8 cellular contexts compared by ENCODE assay signal in genomic region chr15:65517866-65518207, GRCh38. TPM values are rescaled to one million over a fixed set of nuclear protein-coding genes. Genes with fewer than 3 reads are reported as not detected.
DNase-seq lines count a peak whose midpoint lies in the region; ATAC-seq and TF ChIP-seq lines count a peak whose summit lies in the region.

No MANE protein-coding gene starts in this region.

- H3K36me3 Mint-ChIP-seq in activated CD4-positive, alpha-beta T cell treated with anti-CD3 and anti-CD28 coated beads for 36 hours (ENCODE audit: low read depth): peaks cover 10% of the 10 kb centered on the region

- peak overlapping the region in 1 of 2 donors; percentile 100 for H3K4me3 ChIP-seq in gastroesophageal sphincter
- H3K4me3 ChIP-seq in foreskin fibroblast (ENCODE audit: low read depth in 1 of 2, low read length in 2 of 2): peak overlapping the region in 1 of 2 donors; percentile 91

- POLR2A ChIA-PET in activated CD4-positive, alpha-beta T cell treated with anti-CD3 and anti-CD28 coated beads for 36 hours (lab: Charles Lee): interaction anchor here (1.0 kb wide), 1 partner anchor 12 kb away, joined by 4 read pairs; the partner anchor contains the start of gene HACD3

- H3K9me3 Mint-ChIP-seq in activated CD4-positive, alpha-beta T cell treated with anti-CD3 and anti-CD28 coated beads for 36 hours (ENCODE audit: low read depth): no peaks in the 10 kb centered on the region
- H3K9me3 Mint-ChIP-seq in stimulated activated naive CD8-positive, alpha-beta T cell treated with anti-CD3 and anti-CD28 coated beads, Interleukin-15, amount 100 ng/mL, for 72 hours: no peaks in the 10 kb centered on the region

- TF ChIP-seq POLR2A in gastroesophageal sphincter (IDR thresholded peaks at IDR 0.05): no peak

- H3K4me1 ChIP-seq in gastroesophageal sphincter: peaks cover 15 to 41% (median 17%) of the 10 kb centered on the region in 3 donors

- no peaks in the 10 kb centered on the region for H3K9me3 ChIP-seq in gastroesophageal sphincter

- peaks cover 31% of the 10 kb centered on the region for H3K4me1 Mint-ChIP-seq in activated CD4-positive, alpha-beta T cell treated with anti-CD3 and anti-CD28 coated beads for 36 hours
- H3K4me1 Mint-ChIP-seq in stimulated activated naive CD8-positive, alpha-beta T cell treated with anti-CD3 and anti-CD28 coated beads, Interleukin-15, amount 100 ng/mL, for 72 hours: peaks cover 30% of the 10 kb centered on the region

- DNase-seq in activated CD4-positive, alpha-beta T cell treated with anti-CD3 and anti-CD28 coated beads for 36 hours: no peak
- DNase-seq in activated CD4-positive, alpha-beta T cell treated with anti-CD3 and anti-CD28 coated beads for 4 hours: no peak
- no peak for DNase-seq in stimulated activated naive CD8-positive, alpha-beta T cell treated with anti-CD3 and anti-CD28 coated beads, Interleukin-15, amount 100 ng/mL, for 72 hours
- DNase-seq in foreskin fibroblast (no peak), kidney tubule cell (ENCODE audit: low spot score) (no peak), kidney glomerular epithelial cell (lab: John Stamatoyannopoulos, UW) (no peak)

- TF ChIP-seq EP300 in gastroesophageal sphincter (IDR thresholded peaks at IDR 0.05): no peak

- 24 to 28% methylated on average over 8 of the region's 8 CpGs for WGBS in gastroesophageal sphincter (ENCODE audit: low coverage in 1 of 2), 2 donors

- H3K36me3 ChIP-seq in gastroesophageal sphincter: peaks cover 0 to 9% of the 10 kb centered on the region in 2 donors

- intact Hi-C loops in activated CD4-positive, alpha-beta T cell treated with anti-CD3 and anti-CD28 coated beads for 36 hours (cut with DNase I, micrococcal nuclease): loop anchor here (1.0 to 2.0 kb wide), 13 partner anchors 12 to 987 kb away; partner anchors contain the start of genes HACD3 (in 2 of the 2), CLPX (in 1 of the 2), DENND4A (in 1 of the 2) and DIS3L (in 1 of the 2)

- peak in 1 of 4 experiments; percentile 3 for TF ChIP-seq CTCF in gastroesophageal sphincter (IDR thresholded peaks at IDR 0.05)
- TF ChIP-seq CTCF in foreskin fibroblast (IDR thresholded peaks at IDR 0.05; ENCODE audit: low read depth, low read length): no peak

- no peaks in the 10 kb centered on the region for H3K27me3 Mint-ChIP-seq in activated CD4-positive, alpha-beta T cell treated with anti-CD3 and anti-CD28 coated beads for 36 hours
- no peaks in the 10 kb centered on the region for H3K27me3 Mint-ChIP-seq in stimulated activated naive CD8-positive, alpha-beta T cell treated with anti-CD3 and anti-CD28 coated beads, Interleukin-15, amount 100 ng/mL, for 72 hours

- peak overlapping the region; percentile 88 for H3K27ac Mint-ChIP-seq in activated CD4-positive, alpha-beta T cell treated with anti-CD3 and anti-CD28 coated beads for 36 hours
- peak overlapping the region; percentile 72 to 97 for H3K27ac Mint-ChIP-seq in stimulated activated naive CD8-positive, alpha-beta T cell treated with anti-CD3 and anti-CD28 coated beads, Interleukin-15, amount 100 ng/mL, for 72 hours

- H3K27me3 ChIP-seq in gastroesophageal sphincter: no peaks in the 10 kb centered on the region

- peak overlapping the region in 3 of 4 donors; percentile 91 to 94 (median 92) for H3K27ac ChIP-seq in gastroesophageal sphincter

- CTCF ChIA-PET in activated CD4-positive, alpha-beta T cell treated with anti-CD3 and anti-CD28 coated beads for 36 hours (lab: Charles Lee): interaction anchor here (0.6 to 1.6 kb wide), 6 partner anchors 10 to 98 kb away, joined by 3 to 6 read pairs (median 4); partner anchors contain the start of gene HACD3

- peak overlapping the region; percentile 91 for H3K4me3 Mint-ChIP-seq in activated CD4-positive, alpha-beta T cell treated with anti-CD3 and anti-CD28 coated beads for 36 hours
- peak overlapping the region; percentile 84 to 95 for H3K4me3 Mint-ChIP-seq in stimulated activated naive CD8-positive, alpha-beta T cell treated with anti-CD3 and anti-CD28 coated beads, Interleukin-15, amount 100 ng/mL, for 72 hours

- peak; percentile 1 for ATAC-seq in activated CD4-positive, alpha-beta T cell treated with anti-CD3 and anti-CD28 coated beads for 36 hours
- ATAC-seq in SK-N-SH treated with all-trans-retinoic acid at 6 μM for 48 hours: peak; percentile 32
- no peak for ATAC-seq in gastroesophageal sphincter
- no peak for ATAC-seq in stimulated activated naive CD8-positive, alpha-beta T cell treated with anti-CD3 and anti-CD28 coated beads, Interleukin-15, amount 100 ng/mL, for 72 hours

TF ChIP-seq in SK-N-SH treated with all-trans-retinoic acid at 6 μM for 48 hours, 23 proteins besides CTCF, POLR2A, EP300 and RAD21:
- TF ChIP-seq TSHZ2 (CRISPR knock-in tag; IDR thresholded peaks at IDR 0.05) (no peak), ZC3H10 (CRISPR knock-in tag; IDR thresholded peaks at IDR 0.05) (no peak)

RNA-seq across cellular contexts. Expression of gene DPP8, which starts 0.3 kb away (rescaled TPM):
- 10 to 100 TPM; 25.8 to 26.4 TPM for total RNA-seq in activated CD4-positive, alpha-beta T cell treated with anti-CD3 and anti-CD28 coated beads for 36 hours
- 10 to 100 TPM; 33.1 to 66.9 (median 47.9) TPM for total RNA-seq in gastroesophageal sphincter

RNA-seq across cellular contexts. Expression of gene HACD3, which starts 12.4 kb away (rescaled TPM):
- total RNA-seq in activated CD4-positive, alpha-beta T cell treated with anti-CD3 and anti-CD28 coated beads for 36 hours: 10 to 100 TPM; 23.4 to 27.3 TPM
- total RNA-seq in gastroesophageal sphincter: 10 to 100 TPM; 26.0 to 34.9 (median 29.6) TPM

Comparison
In these comparisons a context has a peak if more than half of its experiments do, and no peak if none do; other contexts are left out.
1. ATAC-seq: peak in activated CD4-positive, alpha-beta T cell treated with anti-CD3 and anti-CD28 coated beads for 36 hours (single experiment) and SK-N-SH treated with all-trans-retinoic acid at 6 μM for 48 hours (single experiment); none in gastroesophageal sphincter (single experiment) and stimulated activated naive CD8-positive, alpha-beta T cell treated with anti-CD3 and anti-CD28 coated beads, Interleukin-15, amount 100 ng/mL, for 72 hours (single experiment).